Comparison of ENCODE assay signal across 8 cellular contexts in genomic region chr13:91406619-91407018, GRCh38. TPM values are rescaled to one million over a fixed set of nuclear protein-coding genes. Genes with fewer than 3 reads are reported as not detected.
DNase-seq lines count a peak whose midpoint lies in the region; TF ChIP-seq lines count a peak whose summit lies in the region.

No MANE protein-coding gene starts in this region.

- H3K4me1 Mint-ChIP-seq in H9, result peaks cover 3% of the 10 kb centered on the region in 2 experiments; a peak in 3 of 4 replicates

- no peak overlapping the region for H2BK120ac ChIP-seq in H9 (ENCODE audit: low read depth, low read length, poor library complexity, severe bottlenecking)

- H3K9ac ChIP-seq in H9 (ENCODE audit: extremely low read depth, insufficient read length, low read length), result no peak overlapping the region

- no peak overlapping the region for H2BK12ac ChIP-seq in H9 (ENCODE audit: insufficient read length, low read depth, low read length)

- no peak overlapping the region for H3K4me3 ChIP-seq in fibroblast of the aortic adventitia (ENCODE audit: low read depth, low read length)

- H3K18ac ChIP-seq in H9 (ENCODE audit: insufficient read length, low read depth, low read length), result no peak overlapping the region

- no peak overlapping the region for H2AK5ac ChIP-seq in H9 (ENCODE audit: insufficient read length, low read length)

- no peak overlapping the region for H4K91ac ChIP-seq in H9 (ENCODE audit: insufficient read length, low read depth, low read length)

- no peak overlapping the region for H3K4ac ChIP-seq in H9 (ENCODE audit: low read depth, low read length)

- WGBS in H9 (ENCODE audit: extremely low coverage, insufficient read length, low lambda C conversion rate), result no CpG with 5 or more reads among the region's 5 CpGs

- no peak overlapping the region for H2BK5ac ChIP-seq in H9 (ENCODE audit: insufficient read length, low read length)

- peaks cover 28% of the 10 kb centered on the region for H3K27me3 Mint-ChIP-seq in H9 (ENCODE audit: low read depth)

- no peak overlapping the region for H2BK15ac ChIP-seq in H9 (ENCODE audit: low read depth, low read length)

- H3K79me1 ChIP-seq in H9 (ENCODE audit: insufficient read depth, low read depth, low read length, poor library complexity, severe bottlenecking), result no peaks in the 10 kb centered on the region

- H3K9me3 ChIP-seq in H9 (ENCODE audit: control insufficient read depth, low read depth, low read length), result no peaks in the 10 kb centered on the region

- in situ Hi-C loops in ACHN (cut with HindIII; ENCODE audit: low pct_ligation_motif_present, low pct_unique_long_range_greater_than_20kb, low sequenced_read_pairs), result no loop called here

- no peak overlapping the region for H4K5ac ChIP-seq in H9 (ENCODE audit: insufficient read length, low read depth, low read length)

- TF ChIP-seq CTCF in H9 (conservative IDR thresholded peaks at IDR 0.05), result peak; percentile 78
- TF ChIP-seq CTCF in LNCAP (IDR thresholded peaks at IDR 0.05), result peak; percentile 58
- peak; percentile 58 for TF ChIP-seq CTCF in fibroblast of the aortic adventitia (IDR thresholded peaks at IDR 0.05; ENCODE audit: insufficient read depth, low read length)

- no peaks in the 10 kb centered on the region for H4K20me1 ChIP-seq in H9 (ENCODE audit: control insufficient read depth, insufficient read depth, insufficient read length)

- no peak overlapping the region for H4K8ac ChIP-seq in H9 (replicated peaks; ENCODE audit: insufficient read length, low read depth, low read length)

- no peak overlapping the region for H2AFZ ChIP-seq in H9 (ENCODE audit: low read length)

- no peak overlapping the region for H3K27ac ChIP-seq in H9 (ENCODE audit: insufficient read length, low read depth, low read length)

- H3K36me3 Mint-ChIP-seq in H9 (ENCODE audit: insufficient read depth in 1 of 3, low read depth in 3 of 3), result peaks cover 0 to 5% (median 2%) of the 10 kb centered on the region in 3 experiments; a peak in 4 of 7 replicates

- H2BK20ac ChIP-seq in H9 (ENCODE audit: low read depth, low read length, poor library complexity, severe bottlenecking), result no peak overlapping the region

- H3K14ac ChIP-seq in H9 (ENCODE audit: insufficient read depth, low read length), result no peak overlapping the region

- no peaks in the 10 kb centered on the region for H3K4me1 ChIP-seq in H9 (ENCODE audit: insufficient read depth, low read length)

- H3K9me3 Mint-ChIP-seq in H9, result peaks cover 8 to 11% of the 10 kb centered on the region in 2 experiments

- DNase-seq in ACHN (peak; percentile 54), ELR (ENCODE audit: low read depth) (peak; percentile 68), H9 (peak; percentile 79), SHP77 treated with DMSO at 0.1 percent for 48 hours (lab: John Stamatoyannopoulos, UW) (peak; percentile 65), fibroblast of the aortic adventitia (ENCODE audit: low read depth) (peak; percentile 51), stromal cell of bone marrow (ENCODE audit: low read depth) (peak; percentile 6), HuH-7.5 (ENCODE audit: low spot score) (no peak)

- H3K79me2 ChIP-seq in H9 (ENCODE audit: insufficient read depth, low read length), result no peaks in the 10 kb centered on the region

- no peak overlapping the region for H3K23ac ChIP-seq in H9 (ENCODE audit: insufficient read length, low read depth, low read length)

- H3K56ac ChIP-seq in H9 (ENCODE audit: insufficient read length, low read depth, low read length), result no peak overlapping the region

- no peak overlapping the region for H3T11ph ChIP-seq in H9 (ENCODE audit: low read length)

- no peaks in the 10 kb centered on the region for H3K23me2 ChIP-seq in H9 (ENCODE audit: insufficient read length, low read depth, low read length, poor library complexity, severe bottlenecking)

- H3K4me2 ChIP-seq in H9 (ENCODE audit: insufficient read depth, insufficient read length, low read length), result no peak overlapping the region

- H3K27ac Mint-ChIP-seq in H9, result peak overlapping the region in 1 of 3 experiments; percentile 23; a peak in 1 of 7 replicates

- H3K27me3 ChIP-seq in H9 (ENCODE audit: insufficient read depth, low read length), result no peaks in the 10 kb centered on the region

- no peak overlapping the region for H3K4me3 Mint-ChIP-seq in H9

RNA-seq across cellular contexts. Expression of gene GPC5, which starts 8.2 kb away (rescaled TPM):
- 0.15 TPM in 1 of 2 replicates, not detected in the other for total RNA-seq in H9 (2021)
- total RNA-seq in fibroblast of the aortic adventitia (ENCODE audit: low replicate concordance), result 0.18 TPM in 1 of 2 replicates, not detected in the other

RNA-seq across cellular contexts. Expression of gene MIR17HG, which starts 59.1 kb away (rescaled TPM):
- 35.7 and 38.7 TPM in 2 replicates for total RNA-seq in H9 (2021)
- total RNA-seq in fibroblast of the aortic adventitia (ENCODE audit: low replicate concordance), result 4.7 and 8.8 TPM in 2 replicates
